Comparison of ENCODE assay signal across 18 cellular contexts in the genomic region with DNA sequence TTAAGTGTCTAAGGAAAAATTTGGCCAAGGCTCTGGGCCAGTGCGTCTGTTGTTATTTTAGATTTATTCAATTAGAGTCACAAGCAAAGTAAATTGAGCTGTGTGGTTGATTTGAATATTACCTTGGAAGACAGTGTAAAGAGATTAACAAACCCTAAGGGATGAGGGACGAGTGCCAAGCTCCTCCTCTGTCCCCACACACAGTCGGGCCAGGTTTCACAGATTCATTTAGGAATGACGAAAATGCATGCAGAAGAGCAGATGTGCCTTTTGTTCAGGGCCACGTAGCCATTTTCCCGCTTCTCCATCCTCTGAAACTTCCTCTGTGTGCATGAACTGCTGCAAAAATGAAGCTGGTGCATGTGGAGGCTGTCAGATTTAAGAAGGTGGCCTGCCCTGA.
A peak's percentile ranks its signal among the peaks of the same experiment; 100 is the strongest.
DNase-seq lines count a peak whose midpoint lies in the region; TF ChIP-seq lines count a peak whose summit lies in the region.
"Had no signal": no experiment of that assay in that cellular context is flagged by ENCODE, and none has a peak within 500 bp of the region (broad histone marks: within the 10 kb centered on the region; RNA-seq: fewer than 3 reads in every experiment).

No MANE protein-coding gene starts in this region.

- DNase-seq in D341Med (ENCODE audit: low spot score) (peak; percentile 54), NCI-H1105 (lab: John Stamatoyannopoulos, UW) (peak; percentile 65), NCI-H446 (lab: John Stamatoyannopoulos, UW) (peak; percentile 12 to 60), astrocyte of the hippocampus (ENCODE audit: low read depth, low spot score) (peak; percentile 25), nephron progenitor cell (no peak), mesothelial cell of epicardium (ENCODE audit: low spot score in 2 of 2, unreplicated experiment in 2 of 2) (no peak)
- DNase-seq in activated T-helper 1 cell treated with anti-CD3 and anti-CD28 coated beads, Interleukin-12 subunit alpha, Interleukin-12 subunit beta, Interleukin-2, Interleukin-4 antibody, amounts not matched to agents 30 ng/mL and 10 ng/mL and 1 ng/mL, durations not matched to agents 14 hours and 24 hours and 36 hours (ENCODE audit: low spot score): no peak
- DNase-seq: activated CD4-positive, alpha-beta memory T cell treated with anti-CD3 and anti-CD28 coated beads for 36 hours; activated gamma-delta T cell treated with Interleukin-2 at 50 U/mL for 16 hours; adrenal gland; AML-193; Caco-2; H9; lower lobe of right lung; stimulated activated CD4-positive, alpha-beta T cell treated with anti-CD3 and anti-CD28 coated beads, Interleukin-4, amount 100 ng/mL, for 24 hours; T-helper 2 cell had no signal

- intact Hi-C loops in activated T-helper 1 cell treated with anti-CD3 and anti-CD28 coated beads, Interleukin-12 subunit alpha, Interleukin-12 subunit beta, Interleukin-2, Interleukin-4 antibody, amounts not matched to agents 30 ng/mL and 10 ng/mL and 1 ng/mL, durations not matched to agents 14 hours and 24 hours and 36 hours (cut with micrococcal nuclease): no loop called here

- H3K4me3 Mint-ChIP-seq in nephron progenitor cell (no peak overlapping the region), mesothelial cell of epicardium (no peak overlapping the region)
- no peak overlapping the region for H3K4me3 Mint-ChIP-seq in activated T-helper 1 cell treated with anti-CD3 and anti-CD28 coated beads, Interleukin-12 subunit alpha, Interleukin-12 subunit beta, Interleukin-2, Interleukin-4 antibody, amounts not matched to agents 30 ng/mL and 10 ng/mL and 1 ng/mL, durations not matched to agents 14 hours and 24 hours and 36 hours
- H3K4me3 Mint-ChIP-seq: activated CD4-positive, alpha-beta memory T cell treated with anti-CD3 and anti-CD28 coated beads for 36 hours; H9; stimulated activated naive CD8-positive, alpha-beta T cell treated with anti-CD3 and anti-CD28 coated beads, Interleukin-15, Interleukin-2, amounts not matched to agents 100 ng/mL and 50 ng/mL, for 24 hours; type B pancreatic cell had no signal

- H3K4me1 Mint-ChIP-seq in nephron progenitor cell: peaks cover 5% of the 10 kb centered on the region
- no peaks in the 10 kb centered on the region for H3K4me1 Mint-ChIP-seq in activated T-helper 1 cell treated with anti-CD3 and anti-CD28 coated beads, Interleukin-12 subunit alpha, Interleukin-12 subunit beta, Interleukin-2, Interleukin-4 antibody, amounts not matched to agents 30 ng/mL and 10 ng/mL and 1 ng/mL, durations not matched to agents 14 hours and 24 hours and 36 hours (ENCODE audit: low read depth)
- H3K4me1 Mint-ChIP-seq in mesothelial cell of epicardium: peaks cover 5% of the 10 kb centered on the region

- H3K27ac Mint-ChIP-seq in nephron progenitor cell (no peak overlapping the region), mesothelial cell of epicardium (no peak overlapping the region)
- no peak overlapping the region for H3K27ac Mint-ChIP-seq in activated T-helper 1 cell treated with anti-CD3 and anti-CD28 coated beads, Interleukin-12 subunit alpha, Interleukin-12 subunit beta, Interleukin-2, Interleukin-4 antibody, amounts not matched to agents 30 ng/mL and 10 ng/mL and 1 ng/mL, durations not matched to agents 14 hours and 24 hours and 36 hours
- H3K27ac Mint-ChIP-seq: activated CD4-positive, alpha-beta memory T cell treated with anti-CD3 and anti-CD28 coated beads for 36 hours; stimulated activated naive CD8-positive, alpha-beta T cell treated with anti-CD3 and anti-CD28 coated beads, Interleukin-15, Interleukin-2, amounts not matched to agents 100 ng/mL and 50 ng/mL, for 24 hours; type B pancreatic cell had no signal

- H3K36me3 Mint-ChIP-seq in nephron progenitor cell (ENCODE audit: low read depth): peaks cover 8% of the 10 kb centered on the region
- H3K36me3 Mint-ChIP-seq in activated T-helper 1 cell treated with anti-CD3 and anti-CD28 coated beads, Interleukin-12 subunit alpha, Interleukin-12 subunit beta, Interleukin-2, Interleukin-4 antibody, amounts not matched to agents 30 ng/mL and 10 ng/mL and 1 ng/mL, durations not matched to agents 14 hours and 24 hours and 36 hours (ENCODE audit: low read depth): peaks cover 1% of the 10 kb centered on the region
- H3K36me3 Mint-ChIP-seq in mesothelial cell of epicardium: peaks cover 5% of the 10 kb centered on the region
- H3K36me3 Mint-ChIP-seq: type B pancreatic cell had no signal

- H3K9me3 Mint-ChIP-seq in nephron progenitor cell: peaks cover 17% of the 10 kb centered on the region
- peaks cover 17% of the 10 kb centered on the region for H3K9me3 Mint-ChIP-seq in activated T-helper 1 cell treated with anti-CD3 and anti-CD28 coated beads, Interleukin-12 subunit alpha, Interleukin-12 subunit beta, Interleukin-2, Interleukin-4 antibody, amounts not matched to agents 30 ng/mL and 10 ng/mL and 1 ng/mL, durations not matched to agents 14 hours and 24 hours and 36 hours
- peaks cover 6% of the 10 kb centered on the region for H3K9me3 Mint-ChIP-seq in mesothelial cell of epicardium

- TF ChIP-seq CTCF in nephron progenitor cell (IDR thresholded peaks at IDR 0.05): no peak
- no peak for TF ChIP-seq CTCF in mesothelial cell of epicardium (IDR thresholded peaks at IDR 0.05; ENCODE audit: unreplicated experiment)

- H3K27me3 Mint-ChIP-seq in nephron progenitor cell (ENCODE audit: low read depth, poor library complexity): no peaks in the 10 kb centered on the region
- no peaks in the 10 kb centered on the region for H3K27me3 Mint-ChIP-seq in activated T-helper 1 cell treated with anti-CD3 and anti-CD28 coated beads, Interleukin-12 subunit alpha, Interleukin-12 subunit beta, Interleukin-2, Interleukin-4 antibody, amounts not matched to agents 30 ng/mL and 10 ng/mL and 1 ng/mL, durations not matched to agents 14 hours and 24 hours and 36 hours (ENCODE audit: insufficient read depth)
- no peaks in the 10 kb centered on the region for H3K27me3 Mint-ChIP-seq in mesothelial cell of epicardium (ENCODE audit: low read depth)
- H3K27me3 Mint-ChIP-seq: activated CD4-positive, alpha-beta memory T cell treated with anti-CD3 and anti-CD28 coated beads for 36 hours; stimulated activated naive CD8-positive, alpha-beta T cell treated with anti-CD3 and anti-CD28 coated beads, Interleukin-15, Interleukin-2, amounts not matched to agents 100 ng/mL and 50 ng/mL, for 24 hours; type B pancreatic cell had no signal

Comparison
In these comparisons a context has a peak if more than half of its experiments do, and no peak if none do; other contexts are left out.
1. DNase-seq: peak in D341Med (single experiment), NCI-H1105 (single experiment), NCI-H446 (2 of 2) and astrocyte of the hippocampus (single experiment); none in nephron progenitor cell (single experiment), activated T-helper 1 cell treated with anti-CD3 and anti-CD28 coated beads, Interleukin-12 subunit alpha, Interleukin-12 subunit beta, Interleukin-2, Interleukin-4 antibody, amounts not matched to agents 30 ng/mL and 10 ng/mL and 1 ng/mL, durations not matched to agents 14 hours and 24 hours and 36 hours (single experiment) and mesothelial cell of epicardium (0 of 2).